ENCODE assay signal across 8 cellular contexts in genomic region chrX:70444326-70445196, GRCh38. TPM values are rescaled to one million over a fixed set of nuclear protein-coding genes. Genes with fewer than 3 reads are reported as not detected.
DNase-seq lines count a peak whose midpoint lies in the region; ATAC-seq, FAIRE-seq and TF ChIP-seq lines count a peak whose summit lies in the region.

DLG3 (plus strand) TSS chrX:70444835; CDS start chrX:70445202, 367 bp downstream.

- no peaks in the 10 kb centered on the region for H3K9me1 ChIP-seq in K562 (ENCODE audit: control insufficient read depth, insufficient read depth, low read length)

- no peak for TF ChIP-seq POLR2A in K562 (conservative IDR thresholded peaks at IDR 0.05)

- BruUV-seq in K562 (replicated peaks; lab: Mats Ljungman, UMichigan) = no TSS peak

- peak; percentile 81 for ATAC-seq in K562
- no peak for ATAC-seq in GM19455 (IDR thresholded peaks at IDR 0.05; ENCODE audit: unreplicated experiment)

- H3K27me3 Mint-ChIP-seq in stimulated activated naive CD8-positive, alpha-beta T cell treated with anti-CD3 and anti-CD28 coated beads, Interleukin-15, Interleukin-2, amounts not matched to agents 100 ng/mL and 50 ng/mL, for 24 hours = peaks cover 28% of the 10 kb centered on the region

- intact Hi-C loops in T-helper 1 cell treated with Interleukin-12 subunit alpha and Interleukin-12 subunit beta and Interleukin-4 antibody, amounts not matched to agents 30 ng/mL and 1 ng/mL, for 36 hours (cut with micrococcal nuclease) = no loop called here
- intact Hi-C loops in K562 (cut with micrococcal nuclease) = no loop called here

- H3K36me3 Mint-ChIP-seq in stimulated activated naive CD8-positive, alpha-beta T cell treated with anti-CD3 and anti-CD28 coated beads, Interleukin-15, Interleukin-2, amounts not matched to agents 100 ng/mL and 50 ng/mL, for 24 hours (ENCODE audit: low read depth) = no peaks in the 10 kb centered on the region

- no peak for FAIRE-seq in K562 (lab: Jason Lieb, UNC)

- no peaks in the 10 kb centered on the region for H3K4me1 Mint-ChIP-seq in stimulated activated naive CD8-positive, alpha-beta T cell treated with anti-CD3 and anti-CD28 coated beads, Interleukin-15, Interleukin-2, amounts not matched to agents 100 ng/mL and 50 ng/mL, for 24 hours (ENCODE audit: low read depth)

- H3K27ac Mint-ChIP-seq in stimulated activated naive CD8-positive, alpha-beta T cell treated with anti-CD3 and anti-CD28 coated beads, Interleukin-15, Interleukin-2, amounts not matched to agents 100 ng/mL and 50 ng/mL, for 24 hours = no peak within 1 kb of the TSS

- H3K4me3 Mint-ChIP-seq in stimulated activated naive CD8-positive, alpha-beta T cell treated with anti-CD3 and anti-CD28 coated beads, Interleukin-15, Interleukin-2, amounts not matched to agents 100 ng/mL and 50 ng/mL, for 24 hours = peak within 1 kb of the TSS; percentile 49

- in situ Hi-C loops in K562 (cut with MboI) = no loop called here

- H2AFZ ChIP-seq in K562 (ENCODE audit: low read depth, low read length) = no peak within 1 kb of the TSS

- no peak for TF ChIP-seq EP300 in K562 (IDR thresholded peaks at IDR 0.05; ENCODE audit: low read length)

- POLR2A ChIA-PET in K562 (lab: Yijun Ruan, JAX) = no interaction called here

- no peaks in the 10 kb centered on the region for H3K9me3 ChIP-seq in K562 (replicated peaks; ENCODE audit: control insufficient read depth, insufficient read depth, low read depth, low read length)

- H3K27ac ChIP-seq in K562 (ENCODE audit: extremely low read depth, low read depth, low read length) = no peak within 1 kb of the TSS

- TF ChIP-seq CTCF in K562 (IDR thresholded peaks at IDR 0.05 in 2 of 3, conservative IDR thresholded peaks at IDR 0.05 in 1 of 3; ENCODE audit: insufficient read depth in 2 of 3, low read depth in 1 of 3, low read length in 3 of 3) = no peak

- H3K4me1 ChIP-seq in K562 (replicated peaks in 1 of 2; ENCODE audit: control insufficient read depth in 2 of 2, insufficient read depth in 2 of 2, low read length in 2 of 2) = peaks cover 0 to 3% of the 10 kb centered on the region in 2 experiments; a peak in 1 of 5 replicates

- 0% methylated on average over 7 of the region's 55 CpGs for WGBS in K562 (ENCODE audit: insufficient coverage, low coverage, missing lambda C conversion rate)

- no peaks in the 10 kb centered on the region for H3K9me3 Mint-ChIP-seq in stimulated activated naive CD8-positive, alpha-beta T cell treated with anti-CD3 and anti-CD28 coated beads, Interleukin-15, Interleukin-2, amounts not matched to agents 100 ng/mL and 50 ng/mL, for 24 hours

- CTCF ChIA-PET in K562 (lab: Yijun Ruan, JAX; ENCODE audit: low intra/inter-chr PET ratio) = no interaction called here

- no peaks in the 10 kb centered on the region for H3K36me3 ChIP-seq in K562 (ENCODE audit: control insufficient read depth, insufficient read depth, low read length)

- H3K4me2 ChIP-seq in K562 (ENCODE audit: insufficient read depth, low read length) = no peak within 1 kb of the TSS

- no peak for TF ChIP-seq RAD21 in K562 (CRISPR knock-in tag; conservative IDR thresholded peaks at IDR 0.05 in 1 of 2, IDR thresholded peaks at IDR 0.05 in 1 of 2)

- DNase-seq in T-helper 1 cell = no peak
- DNase-seq in NCI-H2227 (lab: John Stamatoyannopoulos, UW; ENCODE audit: unreplicated experiment) = peak; percentile 85
- peak in 3 of 4 experiments; percentile 41 to 57 (median 41) for DNase-seq in K562 (ENCODE audit: extremely low read depth in 1 of 4, low spot score in 3 of 4)
- DNase-seq in inferior parietal cortex (ENCODE audit: extremely low spot score) = peak; percentile 55
- no peak for DNase-seq in HuH-7 (ENCODE audit: low spot score)

- 0 out of 2 replicates have a peak, but pooled peaks cover 4% of the 10 kb centered on the region for H4K20me1 ChIP-seq in K562 (replicated peaks; ENCODE audit: control insufficient read depth, insufficient read depth, low read length)

- no peak within 1 kb of the TSS for H3K9ac ChIP-seq in K562 (ENCODE audit: insufficient read depth in 1 of 2, low read depth in 2 of 2, low read length in 2 of 2)

- peaks cover 3 to 24% of the 10 kb centered on the region in 2 experiments; a peak in 3 of 5 replicates for H3K27me3 ChIP-seq in K562 (ENCODE audit: control insufficient read depth in 2 of 2, insufficient read depth in 2 of 2, low read length in 2 of 2)

- no peak within 1 kb of the TSS for H3K4me3 ChIP-seq in K562

- no peaks in the 10 kb centered on the region for H3K79me2 ChIP-seq in K562 (ENCODE audit: control insufficient read depth, insufficient read depth, low read length)

TF ChIP-seq in K562, 482 proteins besides CTCF, POLR2A, EP300 and RAD21:
- TF ChIP-seq NFYB (IDR thresholded peaks at IDR 0.05; ENCODE audit: extremely low read depth, insufficient read length) (peak; percentile 82), ZNF695 (CRISPR knock-in tag; IDR thresholded peaks at IDR 0.05) (no peak), RCOR1 (IDR thresholded peaks at IDR 0.05; ENCODE audit: borderline replicate concordance in 1 of 2, low read depth in 2 of 2, low read length in 2 of 2) (peak in 1 of 2 experiments; percentile 52; a peak in 1 of 4 replicates), NCOA4 (IDR thresholded peaks at IDR 0.05; ENCODE audit: partially characterized antibody) (no peak), CTBP1 (IDR thresholded peaks at IDR 0.05; ENCODE audit: borderline replicate concordance) (peak; percentile 40; the same call in 1 of the 2 replicates), HMBOX1 (IDR thresholded peaks at IDR 0.05) (no peak), ZNF197 (CRISPR knock-in tag; IDR thresholded peaks at IDR 0.05; ENCODE audit: low read depth) (no peak)

RNA-seq across cellular contexts. Expression of gene DLG3, which starts in this region (rescaled TPM):
- 21.1 and 21.5 TPM in 2 replicates for total RNA-seq in T-helper 1 cell treated with Interleukin-12 subunit alpha and Interleukin-12 subunit beta and Interleukin-4 antibody, amounts not matched to agents 30 ng/mL and 1 ng/mL, for 36 hours
- 6.5 and 9.0 TPM in 2 replicates for total RNA-seq in K562 (2011; cell fraction: chromatin; rRNA removed; ENCODE audit: low replicate concordance)
- 4.2 and 4.3 TPM in 2 replicates for total RNA-seq in K562 (2011; cell fraction: nucleolus; rRNA removed)
- total RNA-seq in K562 (2011; cell fraction: nucleoplasm; rRNA removed) = 5.1 and 5.2 TPM in 2 replicates
- total RNA-seq in K562 (2014; rRNA removed) (4.3 and 4.5 TPM in 2 replicates), K562 (2014; rRNA removed; fragmentation: Illumina TruSeq; extraction: Trizol) (9.9 and 12.9 TPM in 2 replicates), K562 (2015; rRNA removed; fragmentation: Illumina TruSeq; extraction: Trizol) (5.4 and 9.2 TPM in 2 replicates), K562 (2021) (8.2 and 8.7 TPM in 2 replicates)
- polyA plus RNA-seq in K562 (2011; rRNA removed) (10.4 and 11.9 TPM in 2 replicates), K562 (2014; fragmentation: Illumina TruSeq; extraction: Trizol) (10.6 and 15.7 TPM in 2 replicates), K562 (2014; fragmentation: Nextera tagmentation; extraction: Ambion mirVana) (1 to 10 TPM; 3.1 TPM), K562 (2014; rRNA removed) (6.8 and 8.8 TPM in 2 replicates)
- 4.6 and 8.8 TPM in 2 replicates for polyA plus RNA-seq in K562 (2011; cell fraction: cytosol; rRNA removed)
- polyA plus RNA-seq in K562 (2011; cell fraction: nucleus; rRNA removed) = 6.6 and 7.7 TPM in 2 replicates
- polyA plus RNA-seq in K562 (2012) = 6.1 and 6.4 TPM in 2 replicates
- polyA minus RNA-seq in K562 (2011; rRNA and poly(A)+ RNA removed) = 9.7 and 11.6 TPM in 2 replicates
- polyA minus RNA-seq in K562 (2011; cell fraction: cytosol; rRNA and poly(A)+ RNA removed) = 2.3 and 6.9 TPM in 2 replicates
- 1.3 and 4.4 TPM in 2 replicates for polyA minus RNA-seq in K562 (2011; cell fraction: nucleus; rRNA and poly(A)+ RNA removed)

Comparison
In these comparisons a context has a peak if more than half of its experiments do, and no peak if none do; other contexts are left out.
1. DNase-seq: peak in NCI-H2227 (single experiment), K562 (3 of 4) and inferior parietal cortex (single experiment); none in T-helper 1 cell (0 of 5) and HuH-7 (single experiment).